ENCODE assay signal across 11 cellular contexts in genomic region chr10:78658645-78659632, GRCh38.
DNase-seq lines count a peak whose midpoint lies in the region; ATAC-seq and TF ChIP-seq lines count a peak whose summit lies in the region.
"Had no signal": no experiment of that assay in that cellular context is flagged by ENCODE, and none has a peak within 500 bp of the region (broad histone marks: within the 10 kb centered on the region; RNA-seq: fewer than 3 reads in every experiment).

No MANE protein-coding gene starts in this region.

- ATAC-seq in GM19023 (IDR thresholded peaks at IDR 0.05; ENCODE audit: unreplicated experiment) (peak; percentile 62), HG02642 (IDR thresholded peaks at IDR 0.05; ENCODE audit: poor library complexity, unreplicated experiment) (peak; percentile 67)

- CTCF ChIA-PET in activated naive CD4-positive, alpha-beta T cell treated with anti-CD3 and anti-CD28 coated beads for 36 hours (lab: Charles Lee): interaction anchor here (0.7 to 2.4 kb wide), 7 partner anchors 9 to 612 kb away, joined by 3 to 17 read pairs (median 3); no protein-coding TSS in a partner anchor

- peaks cover 23 to 25% of the 10 kb centered on the region in 2 experiments for H3K4me1 ChIP-seq in neutrophil (ENCODE audit: control insufficient read depth in 1 of 2, insufficient read depth in 1 of 2, low read depth in 1 of 2, low read length in 1 of 2)

- TF ChIP-seq CTCF in HL-60 (IDR thresholded peaks at IDR 0.05; ENCODE audit: insufficient read depth, low read length) (no peak), neutrophil (IDR thresholded peaks at IDR 0.05) (no peak)

- no peak overlapping the region for H3K4me3 ChIP-seq in HL-60 (replicated peaks; ENCODE audit: insufficient read depth, low read length)
- no peak overlapping the region for H3K4me3 ChIP-seq in neutrophil (ENCODE audit: low read depth in 1 of 2, low read length in 1 of 2)

- no peaks in the 10 kb centered on the region for H3K4me1 Mint-ChIP-seq in activated naive CD4-positive, alpha-beta T cell treated with anti-CD3 and anti-CD28 coated beads for 36 hours (ENCODE audit: low read depth)
- H3K4me1 Mint-ChIP-seq: immature natural killer cell had no signal

- no peak overlapping the region for H3K4me3 Mint-ChIP-seq in activated naive CD4-positive, alpha-beta T cell treated with anti-CD3 and anti-CD28 coated beads for 36 hours
- H3K4me3 Mint-ChIP-seq: immature natural killer cell, nephron progenitor cell had no signal

- DNase-seq in HL-60 (ENCODE audit: low read depth in 1 of 2, low spot score in 1 of 2): peak; percentile 38 to 63
- DNase-seq in NCI-H128 (lab: John Stamatoyannopoulos, UW; ENCODE audit: unreplicated experiment): no peak
- no peak for DNase-seq in amygdala (lab: John Stamatoyannopoulos, UW)
- DNase-seq in activated naive CD4-positive, alpha-beta T cell treated with anti-CD3 and anti-CD28 coated beads for 36 hours: no peak
- DNase-seq in NK-92 (lab: John Stamatoyannopoulos, UW; ENCODE audit: unreplicated experiment): no peak
- DNase-seq: DMS153, immature natural killer cell, nephron progenitor cell had no signal

- intact Hi-C loops in activated naive CD4-positive, alpha-beta T cell treated with anti-CD3 and anti-CD28 coated beads for 36 hours (cut with micrococcal nuclease): loop anchor here (5.0 kb wide), 1 partner anchor 538 kb away; no protein-coding TSS in a partner anchor

- H3K27ac Mint-ChIP-seq in activated naive CD4-positive, alpha-beta T cell treated with anti-CD3 and anti-CD28 coated beads for 36 hours: no peak overlapping the region
- H3K27ac Mint-ChIP-seq: immature natural killer cell had no signal

- no peaks in the 10 kb centered on the region for H3K9me3 ChIP-seq in neutrophil

- H3K36me3 ChIP-seq in neutrophil: no peaks in the 10 kb centered on the region

- peaks cover 14% of the 10 kb centered on the region for H3K27me3 Mint-ChIP-seq in activated naive CD4-positive, alpha-beta T cell treated with anti-CD3 and anti-CD28 coated beads for 36 hours (ENCODE audit: low read depth)

- H3K27ac ChIP-seq in HL-60 (replicated peaks) (peak overlapping the region; percentile 0; the same call in 1 of the 2 replicates), neutrophil (peak overlapping the region; percentile 50)

- H3K27me3 ChIP-seq in HL-60 (ENCODE audit: insufficient read depth, poor library complexity, severe bottlenecking): no peaks in the 10 kb centered on the region
- H3K27me3 ChIP-seq in neutrophil: peaks cover 14% of the 10 kb centered on the region

- H3K9me3 Mint-ChIP-seq in activated naive CD4-positive, alpha-beta T cell treated with anti-CD3 and anti-CD28 coated beads for 36 hours: no peaks in the 10 kb centered on the region

- H3K36me3 Mint-ChIP-seq in activated naive CD4-positive, alpha-beta T cell treated with anti-CD3 and anti-CD28 coated beads for 36 hours (ENCODE audit: low read depth): no peaks in the 10 kb centered on the region
- H3K36me3 Mint-ChIP-seq: immature natural killer cell had no signal

Comparison
In these comparisons a context has a peak if more than half of its experiments do, and no peak if none do; other contexts are left out.
1. DNase-seq: peak in HL-60 (2 of 2); none in NCI-H128 (single experiment), amygdala (0 of 56), activated naive CD4-positive, alpha-beta T cell treated with anti-CD3 and anti-CD28 coated beads for 36 hours (single experiment) and NK-92 (single experiment).